15 cellular contexts compared by ENCODE assay signal in the genomic region with DNA sequence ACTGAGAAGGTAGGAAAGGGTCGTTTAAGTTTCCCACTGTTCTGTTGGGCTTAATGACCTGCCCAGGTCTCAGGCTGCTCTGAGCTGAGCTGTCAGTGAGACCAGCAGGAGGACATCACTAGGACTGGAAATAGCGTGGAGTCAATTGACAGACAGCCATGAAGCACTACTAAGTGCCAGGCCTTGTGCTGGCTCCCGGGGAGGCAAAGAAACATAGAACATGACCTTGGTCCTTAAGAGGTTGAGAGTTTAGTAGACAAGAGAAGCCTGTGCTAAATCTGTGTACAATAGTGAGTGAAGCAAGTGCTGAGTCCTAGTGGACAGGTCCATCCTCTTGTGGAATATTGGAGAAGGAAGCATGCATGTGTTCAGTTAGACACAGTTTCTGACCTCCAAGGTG.
DNase-seq lines count a peak whose midpoint lies in the region; ATAC-seq, FAIRE-seq and TF ChIP-seq lines count a peak whose summit lies in the region.
"Had no signal": no experiment of that assay in that cellular context is flagged by ENCODE, and none has a peak within 500 bp of the region (broad histone marks: within the 10 kb centered on the region; RNA-seq: fewer than 3 reads in every experiment).

No MANE protein-coding gene starts in this region.

- peak overlapping the region in 7 of 11 experiments; percentile 1 to 94 (median 87); a peak in 11 of 22 replicates for H3K27ac ChIP-seq in BLaER1 treated with 17β-estradiol and CSF1 and Interleukin-3, amounts not matched to agents 10 nM and 100 nM
- peak overlapping the region; percentile 28 to 61 for H3K27ac ChIP-seq in right atrium auricular region
- H3K27ac ChIP-seq in sigmoid colon: peak overlapping the region in 3 of 4 donors; percentile 77 to 89 (median 87)
- H3K27ac ChIP-seq: PC-9 had no signal

- no peaks in the 10 kb centered on the region for H3K27me3 ChIP-seq in BLaER1 treated with 17β-estradiol and CSF1 and Interleukin-3, amounts not matched to agents 10 nM and 100 nM
- H3K27me3 ChIP-seq in right atrium auricular region (no peaks in the 10 kb centered on the region), sigmoid colon (no peaks in the 10 kb centered on the region)

- no peak for FAIRE-seq in RCC 7860 (lab: Jason Lieb, UNC)

- no peak for TF ChIP-seq EP300 in sigmoid colon (IDR thresholded peaks at IDR 0.05)

- no peak overlapping the region for H3K4me3 ChIP-seq in BLaER1 treated with 17β-estradiol and CSF1 and Interleukin-3, amounts not matched to agents 10 nM and 100 nM
- H3K4me3 ChIP-seq in right atrium auricular region: no peak overlapping the region
- H3K4me3 ChIP-seq in sigmoid colon: no peak overlapping the region
- H3K4me3 ChIP-seq: PC-9 had no signal

- peak overlapping the region in 5 of 11 experiments; percentile 6 to 89 (median 84); a peak in 7 of 22 replicates for H3K4me2 ChIP-seq in BLaER1 treated with 17β-estradiol and CSF1 and Interleukin-3, amounts not matched to agents 10 nM and 100 nM
- H3K4me2 ChIP-seq: PC-9 had no signal

- peak; percentile 38 for ATAC-seq in Right ventricle myocardium superior (ENCODE audit: poor library complexity)
- ATAC-seq in HG03175 (IDR thresholded peaks at IDR 0.05; ENCODE audit: unreplicated experiment): no peak

- H3K9me3 ChIP-seq in BLaER1 treated with 17β-estradiol and CSF1 and Interleukin-3, amounts not matched to agents 10 nM and 100 nM (replicated peaks in 1 of 11): no peaks in the 10 kb centered on the region
- H3K9me3 ChIP-seq in right atrium auricular region: no peaks in the 10 kb centered on the region
- no peaks in the 10 kb centered on the region for H3K9me3 ChIP-seq in sigmoid colon
- H3K9me3 ChIP-seq: BE2C had no signal

- no peak for DNase-seq in Right ventricle myocardium superior
- DNase-seq in right atrium auricular region (ENCODE audit: low spot score): no peak
- DNase-seq in sigmoid colon: peak; percentile 12
- no peak for DNase-seq in hepatic stellate cell (ENCODE audit: low spot score)
- DNase-seq in LoVo (ENCODE audit: low spot score): no peak
- no peak for DNase-seq in RCC 7860 (ENCODE audit: low spot score)
- DNase-seq: BE2C; KG1; NCI-H2029; NCI-H524 treated with DMSO at 0.1 percent for 48 hours; NK-92 treated with Interleukin-12 subunit alpha and Interleukin-12 subunit beta, amount 100 ng/mL, for 24 hours; SHP77 treated with DMSO at 0.1 percent for 48 hours had no signal

- intact Hi-C loops in Right ventricle myocardium superior (cut with DNase I): no loop called here
- intact Hi-C loops in sigmoid colon (cut with DNase I): loop anchor here (5.0 kb wide), 1 partner anchor 85 kb away; no protein-coding TSS in a partner anchor

- H3K9ac ChIP-seq in BLaER1 treated with 17β-estradiol and CSF1 and Interleukin-3, amounts not matched to agents 10 nM and 100 nM: no peak overlapping the region

- no peak for TF ChIP-seq CTCF in right atrium auricular region (IDR thresholded peaks at IDR 0.05)
- no peak for TF ChIP-seq CTCF in sigmoid colon (IDR thresholded peaks at IDR 0.05)

- 86 to 92% methylated on average over 3 of the region's 3 CpGs for WGBS in sigmoid colon, 2 donors

- peaks cover 66 to 100% (median 93%) of the 10 kb centered on the region in 10 experiments for H3K4me1 ChIP-seq in BLaER1 treated with 17β-estradiol and CSF1 and Interleukin-3, amounts not matched to agents 10 nM and 100 nM
- H3K4me1 ChIP-seq in right atrium auricular region (peaks cover 0 to 91% of the 10 kb centered on the region in 2 donors), sigmoid colon (peaks cover 0 to 96% (median 80%) of the 10 kb centered on the region in 4 donors)
- H3K4me1 ChIP-seq: BE2C had no signal

- TF ChIP-seq POLR2A in sigmoid colon (IDR thresholded peaks at IDR 0.05): no peak

- no peaks in the 10 kb centered on the region for H4K20me1 ChIP-seq in BLaER1 treated with 17β-estradiol and CSF1 and Interleukin-3, amounts not matched to agents 10 nM and 100 nM

- H3K36me3 ChIP-seq in BLaER1 treated with 17β-estradiol and CSF1 and Interleukin-3, amounts not matched to agents 10 nM and 100 nM: no peaks in the 10 kb centered on the region
- no peaks in the 10 kb centered on the region for H3K36me3 ChIP-seq in right atrium auricular region
- H3K36me3 ChIP-seq in sigmoid colon: no peaks in the 10 kb centered on the region
- H3K36me3 ChIP-seq: BE2C had no signal
